In the genomic region with DNA sequence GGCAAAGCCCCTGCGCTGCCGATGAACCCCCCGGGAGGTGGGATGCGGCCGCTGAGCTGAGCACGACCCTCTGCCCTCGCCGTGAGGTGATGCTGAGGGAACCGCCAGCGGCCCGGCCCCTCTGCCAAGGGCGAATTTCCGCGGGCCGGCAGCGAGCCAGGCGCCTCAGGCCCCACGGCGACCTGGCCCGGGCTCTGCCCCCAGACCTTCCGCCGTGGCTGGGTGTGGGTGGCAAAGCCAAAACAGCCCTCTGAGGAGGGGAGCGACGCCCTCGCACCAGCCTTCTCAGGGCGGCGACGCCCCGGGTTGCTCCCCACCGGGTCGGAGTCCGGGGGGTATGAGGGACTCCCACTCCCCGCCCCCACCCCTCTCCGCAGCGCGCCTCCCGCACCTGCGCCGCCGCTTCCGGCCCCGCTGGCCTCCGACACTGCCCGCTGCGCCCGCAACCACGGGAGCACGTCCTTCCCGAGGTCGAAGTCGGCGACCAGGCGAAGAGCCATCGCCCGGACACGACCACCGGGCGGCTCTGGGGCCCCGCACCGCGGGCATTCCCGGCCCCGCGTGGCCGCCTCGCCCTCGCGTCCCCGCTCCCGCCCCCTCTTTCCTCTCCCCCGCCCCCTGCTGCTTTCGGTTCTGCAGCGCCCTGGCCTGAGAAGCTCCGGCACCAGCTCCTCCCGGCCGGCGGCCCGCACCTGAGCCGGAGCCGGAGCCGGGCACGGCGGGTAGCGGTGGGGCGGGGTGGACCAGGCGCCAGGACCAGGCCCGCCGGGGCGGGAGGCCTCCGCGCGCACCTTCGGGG, we compare ENCODE assay signal across 8 cellular contexts. TPM values are rescaled to one million over a fixed set of nuclear protein-coding genes. Genes with fewer than 3 reads are reported as not detected.
DNase-seq lines count a peak whose midpoint lies in the region; ATAC-seq and TF ChIP-seq lines count a peak whose summit lies in the region.

Gene GSAP, minus strand, starts transcription at position 528 of the 799 bp plus-strand sequence. Its CDS starts 28 bp downstream, at position 500.

- peak within 1 kb of the TSS; percentile 68 for H3K4me3 Mint-ChIP-seq in activated naive CD4-positive, alpha-beta T cell treated with anti-CD3 and anti-CD28 coated beads, Interleukin-2, amount 10 ng/mL, durations not matched to agents 7 days and 5 days

- intact Hi-C loops in Right ventricle myocardium inferior (cut with DNase I) = loop anchor here (5.0 kb wide), 1 partner anchor 121 kb away; the partner anchor contains the start of gene PTPN12
- intact Hi-C loops in ovary (cut with DNase I) = no loop called here

- H3K9me3 ChIP-seq in AG04450 (ENCODE audit: control insufficient read depth, insufficient read depth, low read length) = no peaks in the 10 kb centered on the region
- no peaks in the 10 kb centered on the region for H3K9me3 ChIP-seq in Peyer's patch
- H3K9me3 ChIP-seq in ovary = no peaks in the 10 kb centered on the region

- peak within 1 kb of the TSS; percentile 66 for H3K4me3 ChIP-seq in AG04450 (ENCODE audit: low read depth, low read length)
- H3K4me3 ChIP-seq in Peyer's patch = peak within 1 kb of the TSS; percentile 67 to 91 (median 88)
- peak within 1 kb of the TSS; percentile 77 for H3K4me3 ChIP-seq in ovary

- CTCF ChIA-PET in AG04450 (lab: Charles Lee) = interaction anchor here (0.6 kb wide), 1 partner anchor 195 kb away, joined by 3 read pairs; no protein-coding TSS in a partner anchor
- CTCF ChIA-PET in activated naive CD4-positive, alpha-beta T cell treated with anti-CD3 and anti-CD28 coated beads, Interleukin-2, amount 10 ng/mL, durations not matched to agents 7 days and 5 days (lab: Charles Lee) = interaction anchor here (1.1 kb wide), 1 partner anchor 13 kb away, joined by 3 read pairs; no protein-coding TSS in a partner anchor

- H3K27ac Mint-ChIP-seq in activated naive CD4-positive, alpha-beta T cell treated with anti-CD3 and anti-CD28 coated beads, Interleukin-2, amount 10 ng/mL, durations not matched to agents 7 days and 5 days = peak within 1 kb of the TSS; percentile 68

- no peak for TF ChIP-seq CTCF in AG04450 (IDR thresholded peaks at IDR 0.05; ENCODE audit: low read depth, low read length)
- TF ChIP-seq CTCF in Peyer's patch (IDR thresholded peaks at IDR 0.05) = peak in 1 of 6 experiments; percentile 16
- no peak for TF ChIP-seq CTCF in ovary (IDR thresholded peaks at IDR 0.05)

- TF ChIP-seq POLR2A in Peyer's patch (IDR thresholded peaks at IDR 0.05) (no peak), ovary (IDR thresholded peaks at IDR 0.05) (no peak)

- ATAC-seq in GM18870 (IDR thresholded peaks at IDR 0.05; ENCODE audit: unreplicated experiment) = peak; percentile 28
- ATAC-seq in HG03108 (IDR thresholded peaks at IDR 0.05; ENCODE audit: unreplicated experiment) = peak; percentile 44
- ATAC-seq in Right ventricle myocardium inferior = peak; percentile 87

- no peaks in the 10 kb centered on the region for H3K9me3 Mint-ChIP-seq in activated naive CD4-positive, alpha-beta T cell treated with anti-CD3 and anti-CD28 coated beads, Interleukin-2, amount 10 ng/mL, durations not matched to agents 7 days and 5 days

- no peak within 1 kb of the TSS for H3K27ac ChIP-seq in AG04450 (ENCODE audit: low read depth, low read length)
- peak within 1 kb of the TSS; percentile 83 to 98 (median 90) for H3K27ac ChIP-seq in Peyer's patch
- peak within 1 kb of the TSS; percentile 41 to 48 for H3K27ac ChIP-seq in ovary

- peaks cover 11% of the 10 kb centered on the region for H3K27me3 Mint-ChIP-seq in activated naive CD4-positive, alpha-beta T cell treated with anti-CD3 and anti-CD28 coated beads, Interleukin-2, amount 10 ng/mL, durations not matched to agents 7 days and 5 days

- H3K4me1 ChIP-seq in Peyer's patch (peaks cover 0 to 17% (median 4%) of the 10 kb centered on the region in 4 donors), ovary (ENCODE audit: insufficient read depth) (no peaks in the 10 kb centered on the region)

- H3K27me3 ChIP-seq in AG04450 (ENCODE audit: control insufficient read depth, insufficient read depth, low read length) (no peaks in the 10 kb centered on the region), Peyer's patch (no peaks in the 10 kb centered on the region), ovary (no peaks in the 10 kb centered on the region)

- H3K4me1 Mint-ChIP-seq in activated naive CD4-positive, alpha-beta T cell treated with anti-CD3 and anti-CD28 coated beads, Interleukin-2, amount 10 ng/mL, durations not matched to agents 7 days and 5 days = peaks cover 41% of the 10 kb centered on the region

- DNase-seq in AG04450 (ENCODE audit: low read depth, low spot score) (no peak), Peyer's patch (peak; percentile 77 to 88 (median 87)), Right ventricle myocardium inferior (ENCODE audit: missing footprints) (peak; percentile 81), ovary (peak; percentile 47 to 68 (median 56)), DMS114 treated with DMSO at 0.1 percent for 48 hours (lab: John Stamatoyannopoulos, UW; ENCODE audit: unreplicated experiment) (no peak)
- peak; percentile 74 for DNase-seq in activated naive CD4-positive, alpha-beta T cell treated with anti-CD3 and anti-CD28 coated beads, Interleukin-2, amount 10 ng/mL, durations not matched to agents 7 days and 5 days

- POLR2A ChIA-PET in AG04450 (lab: Yijun Ruan, JAX) = interaction anchor here (2.4 kb wide), 1 partner anchor 10 kb away, joined by 11 read pairs; no protein-coding TSS in a partner anchor

- H3K36me3 Mint-ChIP-seq in activated naive CD4-positive, alpha-beta T cell treated with anti-CD3 and anti-CD28 coated beads, Interleukin-2, amount 10 ng/mL, durations not matched to agents 7 days and 5 days = peaks cover 3% of the 10 kb centered on the region

- WGBS in ovary, 3 donors = 0 to 3% (median 1%) methylated on average over 21 to 93 of the region's 93 CpGs

- TF ChIP-seq EP300 in ovary (IDR thresholded peaks at IDR 0.05) = no peak

- H3K36me3 ChIP-seq in Peyer's patch (no peaks in the 10 kb centered on the region), ovary (no peaks in the 10 kb centered on the region)

RNA-seq across cellular contexts. Expression of gene GSAP, which starts in this region (rescaled TPM):
- polyA plus RNA-seq in AG04450 (2011; rRNA removed) = 7.5 and 8.9 TPM in 2 replicates
- polyA minus RNA-seq in AG04450 (2011; rRNA and poly(A)+ RNA removed) = 5.6 and 6.9 TPM in 2 replicates
- total RNA-seq in Peyer's patch = 10 to 100 TPM in 3 of 4 donors, 1 to 10 TPM in 1; 6.8 to 70.1 (median 28.7) TPM
- total RNA-seq in Right ventricle myocardium inferior = 7.3 TPM
- 10 to 100 TPM in 4 of 7 donors, 1 to 10 TPM in 3; 7.4 to 19.4 (median 11.2) TPM for total RNA-seq in ovary
- polyA plus RNA-seq in ovary = 10 to 100 TPM in 1 of 2 donors, 1 to 10 TPM in 1; 4.0 to 11.2 TPM

Comparison
In these comparisons a context has a peak if more than half of its experiments do, and no peak if none do; other contexts are left out.
1. DNase-seq: peak in Peyer's patch (3 of 3), activated naive CD4-positive, alpha-beta T cell treated with anti-CD3 and anti-CD28 coated beads, Interleukin-2, amount 10 ng/mL, durations not matched to agents 7 days and 5 days (single experiment), Right ventricle myocardium inferior (single experiment) and ovary (5 of 5); none in AG04450 (single experiment) and DMS114 treated with DMSO at 0.1 percent for 48 hours (single experiment).
2. ATAC-seq: peak in every context shown above with its lines; median percentile 87 in Right ventricle myocardium inferior; 44 in HG03108; 28 in GM18870.
3. Peak in every context shown above with its lines, with median percentiles within 50 percentile points of each other: H3K4me3 ChIP-seq.